In genomic region chr17:47806026-47806912, GRCh38 we compare ENCODE assay signal across 17 cellular contexts. TPM values are rescaled to one million over a fixed set of nuclear protein-coding genes. Genes with fewer than 3 reads are reported as not detected.
"Had no signal": no experiment of that assay in that cellular context is flagged by ENCODE, and none has a peak within 500 bp of the region (broad histone marks: within the 10 kb centered on the region; RNA-seq: fewer than 3 reads in every experiment).

No MANE protein-coding gene starts in this region.

- H3K9me3 ChIP-seq: ascending aorta, breast epithelium, left lung, prostate gland, sigmoid colon, tibial artery had no signal

- H3K4me1 Mint-ChIP-seq: memory B cell had no signal

- H3K9me3 Mint-ChIP-seq: memory B cell, nephron progenitor cell, WTC11 had no signal

- H3K4me1 ChIP-seq: breast epithelium, prostate gland had no signal

- H3K4me3 ChIP-seq: ascending aorta, breast epithelium, left lung, prostate gland, sigmoid colon, tibial artery had no signal

- DNase-seq: activated CD4-positive, alpha-beta T cell treated with anti-CD3 and anti-CD28 coated beads for 4 hours; activated CD8-positive, alpha-beta T cell treated with anti-CD3 and anti-CD28 coated beads, Interleukin-2, amount 10 ng/mL, durations not matched to agents 7 days and 5 days; activated naive CD4-positive, alpha-beta T cell; left lung; nephron progenitor cell; occipital lobe; sigmoid colon; stimulated activated CD4-positive, alpha-beta T cell treated with anti-CD3 and anti-CD28 coated beads, Interleukin-12 subunit alpha, Interleukin-12 subunit beta, amount 100 ng/mL, for 4 hours; stimulated activated CD4-positive, alpha-beta T cell treated with anti-CD3 and anti-CD28 coated beads, Interleukin-2, amount 100 ng/mL, for 24 hours; T-helper 2 cell; tibial artery had no signal

- H3K27me3 ChIP-seq: ascending aorta, breast epithelium, left lung, sigmoid colon had no signal

- H3K27ac ChIP-seq: ascending aorta, breast epithelium, left lung, prostate gland, sigmoid colon, tibial artery had no signal

- H3K27ac Mint-ChIP-seq: activated CD8-positive, alpha-beta T cell treated with anti-CD3 and anti-CD28 coated beads, Interleukin-2, amount 10 ng/mL, durations not matched to agents 7 days and 5 days; memory B cell; nephron progenitor cell; WTC11 had no signal

- ATAC-seq: activated CD8-positive, alpha-beta T cell treated with anti-CD3 and anti-CD28 coated beads, Interleukin-2, amount 10 ng/mL, durations not matched to agents 7 days and 5 days; left lung; WTC11 had no signal

- H3K36me3 Mint-ChIP-seq: WTC11 had no signal

- H3K27me3 Mint-ChIP-seq: memory B cell had no signal

- H3K4me3 Mint-ChIP-seq: activated CD8-positive, alpha-beta T cell treated with anti-CD3 and anti-CD28 coated beads, Interleukin-2, amount 10 ng/mL, durations not matched to agents 7 days and 5 days; memory B cell; nephron progenitor cell; WTC11 had no signal

- H3K36me3 ChIP-seq: breast epithelium, prostate gland had no signal

RNA-seq across cellular contexts. Expression of gene LRRC46, which starts 25.2 kb away (rescaled TPM):
- total RNA-seq: ascending aorta, cerebellum, occipital lobe had no signal
